8 cellular contexts compared by ENCODE assay signal in genomic region chrX:105006103-105006502, GRCh38.
"Had no signal": no experiment of that assay in that cellular context is flagged by ENCODE, and none has a peak within 500 bp of the region (broad histone marks: within the 10 kb centered on the region; RNA-seq: fewer than 3 reads in every experiment).

No MANE protein-coding gene starts in this region.

- H3K27ac ChIP-seq: HL-60 had no signal

- H3K36me3 Mint-ChIP-seq: IgD-negative memory B cell had no signal

- H3K9me3 Mint-ChIP-seq: IgD-negative memory B cell had no signal

- H3K4me3 ChIP-seq: HAP-1 had no signal

- H3K4me1 Mint-ChIP-seq: IgD-negative memory B cell had no signal

- H3K4me3 Mint-ChIP-seq: HFFc6, IgD-negative memory B cell had no signal

- H3K9me3 ChIP-seq: HAP-1 had no signal

- FAIRE-seq: HepG2 had no signal

- H3K4me1 ChIP-seq: HAP-1 had no signal

- H3K27ac Mint-ChIP-seq: HFFc6, IgD-negative memory B cell had no signal

- ATAC-seq: HCT116, HepG2 had no signal

- DNase-seq: GOT3, H7, HFFc6 had no signal

- H3K27me3 Mint-ChIP-seq: IgD-negative memory B cell had no signal

- H3K36me3 ChIP-seq: HAP-1 had no signal
